ENCODE assay signal across 9 cellular contexts in genomic region chr2:54831480-54831879, GRCh38.
"Had no signal": no experiment of that assay in that cellular context is flagged by ENCODE, and none has a peak within 500 bp of the region (broad histone marks: within the 10 kb centered on the region; RNA-seq: fewer than 3 reads in every experiment).

No MANE protein-coding gene starts in this region.

- H3K4me3 ChIP-seq: GM23248, HAP-1 had no signal

- H2AFZ ChIP-seq: GM23248 had no signal

- H3K27ac Mint-ChIP-seq: HFFc6 had no signal

- H3K9ac ChIP-seq: GM23248 had no signal

- H3K9me3 ChIP-seq: HAP-1 had no signal

- H3K4me3 Mint-ChIP-seq: HFFc6, IgD-negative memory B cell had no signal

- H3K27me3 Mint-ChIP-seq: IgD-negative memory B cell had no signal

- H3K27ac ChIP-seq: GM23248 had no signal

- H3K4me1 Mint-ChIP-seq: IgD-negative memory B cell had no signal

- H3K36me3 ChIP-seq: HAP-1 had no signal

- DNase-seq: GM23248, GOT3, H7, HFFc6, KBM-7 had no signal

- H3K36me3 Mint-ChIP-seq: IgD-negative memory B cell had no signal

- H3K9me3 Mint-ChIP-seq: HFFc6, IgD-negative memory B cell had no signal

- ATAC-seq: HCT116, HepG2 had no signal
